In the genomic region with DNA sequence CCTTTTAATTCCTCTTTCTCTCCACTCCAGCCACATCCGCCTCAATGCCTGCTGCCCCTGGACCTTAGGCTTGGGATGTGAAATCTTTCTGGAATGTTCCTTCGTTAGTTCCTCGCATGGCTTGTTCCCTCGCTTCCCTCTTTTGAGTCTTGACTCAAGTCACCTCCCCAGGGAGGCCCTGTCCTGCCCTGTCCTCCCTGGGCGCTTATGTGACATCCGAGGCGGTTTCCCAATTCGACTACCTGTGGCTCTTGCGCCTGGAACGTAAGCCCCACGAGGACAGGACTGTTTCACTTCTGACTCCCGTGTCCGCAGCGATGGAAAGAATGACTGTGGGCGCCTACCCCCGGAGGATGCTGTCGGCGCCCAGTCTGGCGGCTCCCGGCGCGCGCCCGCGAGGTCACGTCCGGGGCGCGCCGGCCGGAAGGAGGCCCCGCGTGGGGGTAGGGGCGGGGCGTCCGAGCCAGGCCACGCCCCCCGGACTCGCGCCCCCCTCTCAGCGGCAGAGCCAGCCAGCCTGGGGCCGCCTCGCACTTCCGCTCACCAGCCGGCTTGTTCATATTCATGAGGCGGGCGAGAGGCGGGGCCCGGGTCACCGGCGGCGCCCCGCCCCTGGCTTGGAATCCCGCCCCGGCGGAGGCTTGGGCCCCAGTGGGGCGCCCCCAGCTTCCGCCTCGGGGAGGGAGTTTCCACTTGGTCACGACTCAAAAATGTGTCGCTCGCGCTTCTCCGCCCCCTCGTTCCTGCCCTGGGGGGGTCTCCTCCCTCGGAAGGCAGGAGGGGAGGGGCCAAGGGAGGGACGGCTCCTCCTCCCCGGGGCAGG, we compare ENCODE assay signal across 8 cellular contexts. TPM values are rescaled to one million over a fixed set of nuclear protein-coding genes. Genes with fewer than 3 reads are reported as not detected.
DNase-seq lines count a peak whose midpoint lies in the region; TF ChIP-seq lines count a peak whose summit lies in the region.

No MANE protein-coding gene starts in this region.

- DNase-seq in GM12864 (ENCODE audit: low read depth) (peak; percentile 81), HFFc6 (peak; percentile 92), NAMALWA (ENCODE audit: low spot score) (peak; percentile 98), anterior cingulate cortex (lab: John Stamatoyannopoulos, UW) (peak in 57 of 58 donors; percentile 49 to 88 (median 80)), hepatic stellate cell (ENCODE audit: low spot score) (peak; percentile 93), NCI-H1694 treated with DMSO at 0.1 percent for 48 hours (lab: John Stamatoyannopoulos, UW) (no peak)

- H3K27ac Mint-ChIP-seq in HFFc6, result peak overlapping the region; percentile 94
- peak overlapping the region; percentile 97 for H3K27ac Mint-ChIP-seq in T-helper 1 cell treated with Interleukin-12 subunit alpha and Interleukin-12 subunit beta and Interleukin-4 antibody, amounts not matched to agents 30 μg/mL and 1 μg/mL, for 36 hours

- H3K4me3 ChIP-seq in GM12864 (ENCODE audit: low read depth, low read length) (peak overlapping the region; percentile 90), rectal smooth muscle tissue (ENCODE audit: low read length) (peak overlapping the region; percentile 77)

- H3K4me1 Mint-ChIP-seq in HFFc6 (ENCODE audit: low read depth), result peaks cover 30% of the 10 kb centered on the region
- peaks cover 20% of the 10 kb centered on the region for H3K4me1 Mint-ChIP-seq in T-helper 1 cell treated with Interleukin-12 subunit alpha and Interleukin-12 subunit beta and Interleukin-4 antibody, amounts not matched to agents 30 μg/mL and 1 μg/mL, for 36 hours (ENCODE audit: low read depth)

- no peaks in the 10 kb centered on the region for H3K27me3 ChIP-seq in rectal smooth muscle tissue (ENCODE audit: control insufficient read depth, insufficient read depth, low read length)

- peak overlapping the region; percentile 89 for H3K4me3 Mint-ChIP-seq in HFFc6
- peak overlapping the region; percentile 98 for H3K4me3 Mint-ChIP-seq in T-helper 1 cell treated with Interleukin-12 subunit alpha and Interleukin-12 subunit beta and Interleukin-4 antibody, amounts not matched to agents 30 μg/mL and 1 μg/mL, for 36 hours

- H3K36me3 Mint-ChIP-seq in HFFc6 (ENCODE audit: low read depth), result peaks cover 6% of the 10 kb centered on the region
- peaks cover 6% of the 10 kb centered on the region for H3K36me3 Mint-ChIP-seq in T-helper 1 cell treated with Interleukin-12 subunit alpha and Interleukin-12 subunit beta and Interleukin-4 antibody, amounts not matched to agents 30 μg/mL and 1 μg/mL, for 36 hours (ENCODE audit: low read depth)

- peak overlapping the region; percentile 29 for H3K9ac ChIP-seq in rectal smooth muscle tissue (ENCODE audit: low read length)

- H3K27me3 Mint-ChIP-seq in HFFc6 (ENCODE audit: insufficient read depth), result no peaks in the 10 kb centered on the region; the same call in 1 of the 2 replicates
- peaks cover 4% of the 10 kb centered on the region for H3K27me3 Mint-ChIP-seq in T-helper 1 cell treated with Interleukin-12 subunit alpha and Interleukin-12 subunit beta and Interleukin-4 antibody, amounts not matched to agents 30 μg/mL and 1 μg/mL, for 36 hours (ENCODE audit: low read depth)

- no peaks in the 10 kb centered on the region for H3K36me3 ChIP-seq in rectal smooth muscle tissue (ENCODE audit: control insufficient read depth, insufficient read depth, low read length)

- peak overlapping the region; percentile 87 for H3K27ac ChIP-seq in rectal smooth muscle tissue (ENCODE audit: low read depth, low read length)

- no peaks in the 10 kb centered on the region for H3K4me1 ChIP-seq in rectal smooth muscle tissue (ENCODE audit: control insufficient read depth, insufficient read depth, low read length)

- TF ChIP-seq CTCF in GM12864 (IDR thresholded peaks at IDR 0.05; ENCODE audit: low read depth, low read length, missing control alignments) (no peak), HFFc6 (IDR thresholded peaks at IDR 0.05) (peak; percentile 56)

- H3K9me3 Mint-ChIP-seq in HFFc6, result peaks cover 4% of the 10 kb centered on the region; the same call in 1 of the 2 replicates
- H3K9me3 Mint-ChIP-seq in T-helper 1 cell treated with Interleukin-12 subunit alpha and Interleukin-12 subunit beta and Interleukin-4 antibody, amounts not matched to agents 30 μg/mL and 1 μg/mL, for 36 hours, result no peaks in the 10 kb centered on the region

RNA-seq across cellular contexts. Expression of gene GLIS2, which starts 8.4 kb away (rescaled TPM):
- total RNA-seq in HFFc6 (2021; fragmentation: NEBNext Ultra II Directional; extraction: Animal tissue kit (Norgen Biotek cat#: 25700)), result 10 to 100 TPM; 21.9 to 26.0 (median 23.5) TPM

RNA-seq across cellular contexts. Expression of gene TFAP4, which starts 34.6 kb away (rescaled TPM):
- total RNA-seq in HFFc6 (2021; fragmentation: NEBNext Ultra II Directional; extraction: Animal tissue kit (Norgen Biotek cat#: 25700)), result 10 to 100 TPM in 3 of 6 experiments, 1 to 10 TPM in 3; 8.3 to 11.7 (median 10.1) TPM

RNA-seq across cellular contexts. Expression of gene PAM16, which starts 43.7 kb away (rescaled TPM):
- total RNA-seq in HFFc6 (2021; fragmentation: NEBNext Ultra II Directional; extraction: Animal tissue kit (Norgen Biotek cat#: 25700)), result 10 to 100 TPM; 44.9 to 50.8 (median 46.1) TPM
